In genomic region chr1:149848811-149849210, GRCh38 we compare ENCODE assay signal across 9 cellular contexts. TPM values are rescaled to one million over a fixed set of nuclear protein-coding genes. Genes with fewer than 3 reads are reported as not detected.
DNase-seq lines count a peak whose midpoint lies in the region; ATAC-seq, FAIRE-seq and TF ChIP-seq lines count a peak whose summit lies in the region.
"Had no signal": no experiment of that assay in that cellular context is flagged by ENCODE, and none has a peak within 500 bp of the region (broad histone marks: within the 10 kb centered on the region; RNA-seq: fewer than 3 reads in every experiment).

No MANE protein-coding gene starts in this region.

- no peaks in the 10 kb centered on the region for H3K27me3 ChIP-seq in SK-N-SH (ENCODE audit: insufficient read depth)
- H3K27me3 ChIP-seq in small intestine (ENCODE audit: control insufficient read depth in 2 of 2, insufficient read depth in 2 of 2, low read length in 2 of 2): no peaks in the 10 kb centered on the region

- DNase-seq in SK-N-SH (no peak), RCC 7860 (ENCODE audit: low spot score) (peak; percentile 5), fibroblast of pulmonary artery (ENCODE audit: low read depth) (no peak), small intestine (no peak), frontal cortex (ENCODE audit: low spot score in 2 of 2) (no peak), hippocampal formation (lab: John Stamatoyannopoulos, UW) (no peak)

- peak overlapping the region; percentile 79 for H3K4me2 ChIP-seq in SK-N-SH

- H3K9ac ChIP-seq in SK-N-SH: peak overlapping the region; percentile 76

- POLR2A ChIA-PET in SK-N-SH (lab: Yijun Ruan, JAX): interaction anchor here (2.4 kb wide), 1 partner anchor 38 kb away, joined by 13 read pairs; a partner anchor contains a TSS

- H3K27ac ChIP-seq in SK-N-SH (ENCODE audit: low read depth in 2 of 2, low read length in 1 of 2) (peak overlapping the region; percentile 72 to 90), small intestine (ENCODE audit: low read depth in 1 of 2, low read length in 1 of 2) (peak overlapping the region; percentile 49 to 84)

- TF ChIP-seq RAD21 in SK-N-SH (IDR thresholded peaks at IDR 0.05; ENCODE audit: low read length): no peak

- no peak overlapping the region for H2AFZ ChIP-seq in SK-N-SH (ENCODE audit: low read depth)

- H4K20me1 ChIP-seq in SK-N-SH (ENCODE audit: insufficient read depth): no peaks in the 10 kb centered on the region; the same call in 1 of the 2 replicates

- ATAC-seq in SK-N-SH treated with all-trans-retinoic acid at 6 μM for 48 hours (no peak), HG03342 (IDR thresholded peaks at IDR 0.05; ENCODE audit: unreplicated experiment) (no peak)

- FAIRE-seq in RCC 7860 (lab: Jason Lieb, UNC) (no peak), small intestine (lab: Jason Lieb, UNC) (no peak), frontal cortex (lab: Jason Lieb, UNC) (no peak)
- FAIRE-seq: urothelium cell line had no signal

- H3K4me3 ChIP-seq in SK-N-SH (ENCODE audit: low read depth in 2 of 2, low read length in 1 of 2): peak overlapping the region; percentile 65 to 69
- peak overlapping the region; percentile 75 for H3K4me3 ChIP-seq in fibroblast of pulmonary artery (replicated peaks; ENCODE audit: low read depth, low read length)
- H3K4me3 ChIP-seq in small intestine (ENCODE audit: low read depth in 1 of 2, low read length in 2 of 2): peak overlapping the region; percentile 15 to 65

- H3F3A ChIP-seq in SK-N-SH (replicated peaks; ENCODE audit: insufficient read depth): peaks cover 8% of the 10 kb centered on the region

- H3K36me3 ChIP-seq in SK-N-SH (replicated peaks in 1 of 2; ENCODE audit: control insufficient read depth in 1 of 2, insufficient read depth in 2 of 2, low read length in 1 of 2) (peaks cover 0 to 21% of the 10 kb centered on the region in 2 experiments), small intestine (ENCODE audit: control insufficient read depth in 2 of 2, insufficient read depth in 2 of 2, low read length in 2 of 2) (no peaks in the 10 kb centered on the region)

- H3K9me3 ChIP-seq in SK-N-SH (no peaks in the 10 kb centered on the region), small intestine (ENCODE audit: control insufficient read depth, low read depth) (no peaks in the 10 kb centered on the region)

- TF ChIP-seq EP300 in SK-N-SH (IDR thresholded peaks at IDR 0.05; ENCODE audit: borderline replicate concordance in 1 of 2, low read depth in 1 of 2, low read length in 1 of 2): no peak

- H3K4me1 ChIP-seq in SK-N-SH (ENCODE audit: control insufficient read depth in 1 of 2, insufficient read depth in 2 of 2, low read depth in 1 of 2, low read length in 1 of 2) (peaks cover 13 to 41% of the 10 kb centered on the region in 2 experiments; a peak in 3 of 4 replicates), small intestine (ENCODE audit: control insufficient read depth in 2 of 2, insufficient read depth in 1 of 2, low read depth in 1 of 2, low read length in 1 of 2) (peaks cover 8 to 17% of the 10 kb centered on the region in 2 donors)

- H3K9me2 ChIP-seq in SK-N-SH: no peaks in the 10 kb centered on the region

- H3K79me2 ChIP-seq in SK-N-SH (ENCODE audit: insufficient read depth): peaks cover 64% of the 10 kb centered on the region

- CTCF ChIA-PET in SK-N-SH (lab: Yijun Ruan, JAX): interaction anchor here (1.0 to 1.3 kb wide), 2 partner anchors 40 to 320 kb away, joined by 3 to 5 read pairs; no protein-coding TSS in a partner anchor

- TF ChIP-seq CTCF in SK-N-SH (IDR thresholded peaks at IDR 0.05) (no peak), fibroblast of pulmonary artery (IDR thresholded peaks at IDR 0.05; ENCODE audit: low read length, missing control alignments) (no peak)

- WGBS in SK-N-SH (ENCODE audit: low lambda C conversion rate): 5% methylated on average over 2 of the region's 2 CpGs
- WGBS in small intestine, 3 donors: 15 to 23% (median 23%) methylated on average over 2 of the region's 2 CpGs

TF ChIP-seq in SK-N-SH, 30 proteins besides CTCF, POLR2A, EP300 and RAD21:
- TF ChIP-seq POLR2AphosphoS5 (IDR thresholded peaks at IDR 0.05; ENCODE audit: low read depth, low read length): no peak
- TF ChIP-seq, protein P1, sequence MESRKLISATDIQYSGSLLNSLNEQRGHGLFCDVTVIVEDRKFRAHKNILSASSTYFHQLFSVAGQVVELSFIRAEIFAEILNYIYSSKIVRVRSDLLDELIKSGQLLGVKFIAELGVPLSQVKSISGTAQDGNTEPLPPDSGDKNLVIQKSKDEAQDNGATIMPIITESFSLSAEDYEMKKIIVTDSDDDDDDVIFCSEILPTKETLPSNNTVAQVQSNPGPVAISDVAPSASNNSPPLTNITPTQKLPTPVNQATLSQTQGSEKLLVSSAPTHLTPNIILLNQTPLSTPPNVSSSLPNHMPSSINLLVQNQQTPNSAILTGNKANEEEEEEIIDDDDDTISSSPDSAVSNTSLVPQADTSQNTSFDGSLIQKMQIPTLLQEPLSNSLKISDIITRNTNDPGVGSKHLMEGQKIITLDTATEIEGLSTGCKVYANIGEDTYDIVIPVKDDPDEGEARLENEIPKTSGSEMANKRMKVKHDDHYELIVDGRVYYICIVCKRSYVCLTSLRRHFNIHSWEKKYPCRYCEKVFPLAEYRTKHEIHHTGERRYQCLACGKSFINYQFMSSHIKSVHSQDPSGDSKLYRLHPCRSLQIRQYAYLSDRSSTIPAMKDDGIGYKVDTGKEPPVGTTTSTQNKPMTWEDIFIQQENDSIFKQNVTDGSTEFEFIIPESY (IDR thresholded peaks at IDR 0.05; ENCODE audit: borderline replicate concordance, low read depth): no peak
- no peak for TF ChIP-seq TAF1 (IDR thresholded peaks at IDR 0.05; ENCODE audit: borderline replicate concordance, low read depth, low read length)
- TF ChIP-seq IRF3 (IDR thresholded peaks at IDR 0.05; ENCODE audit: low read depth, low read length): no peak
- TF ChIP-seq FOXJ3 (CRISPR knock-in tag; IDR thresholded peaks at IDR 0.05): no peak
- TF ChIP-seq SMC3 (IDR thresholded peaks at IDR 0.05; ENCODE audit: low read depth, low read length): no peak
- no peak for TF ChIP-seq JUND (IDR thresholded peaks at IDR 0.05)
- TF ChIP-seq ELF1 (IDR thresholded peaks at IDR 0.05): no peak
- TF ChIP-seq CHD2 (IDR thresholded peaks at IDR 0.05; ENCODE audit: low read length, partially characterized antibody): no peak
- TF ChIP-seq RXRA (IDR thresholded peaks at IDR 0.05; ENCODE audit: borderline replicate concordance, low read depth): no peak
TF ChIP-seq in SK-N-SH: peak in this region for 0.

TF ChIP-seq in SK-N-SH treated with all-trans-retinoic acid at 6 μM for 48 hours, 23 proteins besides CTCF, POLR2A, EP300 and RAD21 (continues in another document):
- TF ChIP-seq ZC3H10 (CRISPR knock-in tag; IDR thresholded peaks at IDR 0.05): no peak
- no peak for TF ChIP-seq ZNF70 (CRISPR knock-in tag; IDR thresholded peaks at IDR 0.05)
- no peak for TF ChIP-seq TCF4 (CRISPR knock-in tag; IDR thresholded peaks at IDR 0.05; ENCODE audit: borderline replicate concordance)
- TF ChIP-seq ISL1 (CRISPR knock-in tag; IDR thresholded peaks at IDR 0.05): no peak
- no peak for TF ChIP-seq TOX (CRISPR knock-in tag; IDR thresholded peaks at IDR 0.05; ENCODE audit: borderline replicate concordance)
- no peak for TF ChIP-seq BACH2 (CRISPR knock-in tag; IDR thresholded peaks at IDR 0.05; ENCODE audit: borderline replicate concordance)
- no peak for TF ChIP-seq SNAI2 (CRISPR knock-in tag; IDR thresholded peaks at IDR 0.05)
- TF ChIP-seq GLIS3 (CRISPR knock-in tag; IDR thresholded peaks at IDR 0.05): no peak
- no peak for TF ChIP-seq ZFP3 (CRISPR knock-in tag; IDR thresholded peaks at IDR 0.05)
- no peak for TF ChIP-seq PATZ1 (CRISPR knock-in tag; IDR thresholded peaks at IDR 0.05; ENCODE audit: borderline replicate concordance)
- no peak for TF ChIP-seq ZFP30 (CRISPR knock-in tag; IDR thresholded peaks at IDR 0.05)
- no peak for TF ChIP-seq CREB5 (CRISPR knock-in tag; IDR thresholded peaks at IDR 0.05; ENCODE audit: low read depth)

RNA-seq across cellular contexts. Expression of gene BOLA1, which starts 50.6 kb away (rescaled TPM):
- 19.9 and 24.6 TPM in 2 replicates for polyA plus RNA-seq in SK-N-SH (2012; rRNA removed)
- 15.0 and 19.3 TPM in 2 replicates for polyA plus RNA-seq in SK-N-SH (2012; cell fraction: cytosol; rRNA removed)
- polyA plus RNA-seq in SK-N-SH (2012; cell fraction: nucleus; rRNA removed): 25.0 and 36.1 TPM in 2 replicates
- polyA plus RNA-seq in small intestine: 10 to 100 TPM; 24.7 to 49.4 (median 31.3) TPM
- 10.2 TPM for total RNA-seq in frontal cortex
